8 cellular contexts compared by ENCODE assay signal in the genomic region with DNA sequence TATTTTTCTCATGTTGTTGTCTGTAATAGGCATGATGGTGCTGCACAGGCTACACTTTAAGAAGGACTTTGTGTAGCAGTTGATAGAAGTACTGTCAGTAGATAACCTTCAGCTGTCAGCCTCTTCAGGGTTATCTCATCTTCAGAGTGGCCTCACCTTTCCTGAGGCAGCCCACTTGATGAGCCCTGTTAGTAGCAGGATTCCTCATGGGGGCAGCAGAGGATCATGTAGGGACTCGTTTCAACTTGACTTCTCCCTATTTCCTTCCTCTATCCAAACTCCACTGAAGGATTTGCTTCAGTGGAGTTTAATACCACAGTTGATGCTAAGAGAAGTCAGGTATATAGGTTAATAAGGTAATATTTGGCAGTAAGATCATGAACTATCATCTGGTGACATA.
DNase-seq lines count a peak whose midpoint lies in the region; ATAC-seq, FAIRE-seq and TF ChIP-seq lines count a peak whose summit lies in the region.

No MANE protein-coding gene starts in this region.

- H3K4me1 ChIP-seq in Karpas-422 (ENCODE audit: low read length) (no peaks in the 10 kb centered on the region), liver (ENCODE audit: control insufficient read depth in 4 of 4, insufficient read depth in 4 of 4, low read length in 3 of 4) (no peaks in the 10 kb centered on the region)

- no peak overlapping the region for H3K4me3 ChIP-seq in Karpas-422 (ENCODE audit: low read length)
- H3K4me3 ChIP-seq in liver (ENCODE audit: low read depth in 1 of 3, low read length in 3 of 3): no peak overlapping the region

- TF ChIP-seq CTCF in GM10266 (IDR thresholded peaks at IDR 0.05; ENCODE audit: control insufficient read depth, insufficient read depth, low read depth, missing control alignments): peak; percentile 36
- peak; percentile 13 for TF ChIP-seq CTCF in liver (IDR thresholded peaks at IDR 0.05; ENCODE audit: low read depth, low read length, missing input control)

- WGBS in liver: 4% methylated on average over 1 of the region's 1 CpG

- ATAC-seq in GM18502 (IDR thresholded peaks at IDR 0.05; ENCODE audit: poor library complexity, unreplicated experiment): no peak
- no peak for ATAC-seq in effector memory CD8-positive, alpha-beta T cell (replicated peaks)

- no peak overlapping the region for H2AFZ ChIP-seq in Karpas-422 (ENCODE audit: low read length)

- peaks cover 15 to 35% of the 10 kb centered on the region in 2 donors for H3K9me3 Mint-ChIP-seq in effector memory CD8-positive, alpha-beta T cell

- H3K27me3 Mint-ChIP-seq in effector memory CD8-positive, alpha-beta T cell: no peaks in the 10 kb centered on the region

- peak; percentile 40 to 59 for TF ChIP-seq RAD21 in liver (IDR thresholded peaks at IDR 0.05)

- H3K27ac Mint-ChIP-seq in effector memory CD8-positive, alpha-beta T cell: no peak overlapping the region

- H3K36me3 Mint-ChIP-seq in effector memory CD8-positive, alpha-beta T cell (ENCODE audit: insufficient read depth): no peaks in the 10 kb centered on the region

- no peak for FAIRE-seq in frontal cortex (lab: Jason Lieb, UNC)

- H3K9ac ChIP-seq in Karpas-422 (ENCODE audit: low read length): no peak overlapping the region
- no peak overlapping the region for H3K9ac ChIP-seq in liver (ENCODE audit: low read depth in 1 of 2, low read length in 2 of 2)

- H3K27ac ChIP-seq in Karpas-422 (ENCODE audit: low read length): no peak overlapping the region
- H3K27ac ChIP-seq in liver (ENCODE audit: low read depth in 1 of 2, low read length in 2 of 2): no peak overlapping the region

- H3K9me3 ChIP-seq in Karpas-422 (ENCODE audit: low read length) (no peaks in the 10 kb centered on the region), liver (ENCODE audit: control insufficient read depth in 4 of 4, low read length in 3 of 4) (no peaks in the 10 kb centered on the region)

- no peak overlapping the region for H3K4me3 Mint-ChIP-seq in effector memory CD8-positive, alpha-beta T cell

- H3K79me2 ChIP-seq in Karpas-422 (ENCODE audit: low read length): no peaks in the 10 kb centered on the region

- H4K20me1 ChIP-seq in Karpas-422 (ENCODE audit: insufficient read depth, low read depth, low read length): no peaks in the 10 kb centered on the region

- H3K4me1 Mint-ChIP-seq in effector memory CD8-positive, alpha-beta T cell (ENCODE audit: low read depth in 2 of 2): no peaks in the 10 kb centered on the region

- no peaks in the 10 kb centered on the region for H3K27me3 ChIP-seq in Karpas-422 (ENCODE audit: low read length)
- H3K27me3 ChIP-seq in liver (ENCODE audit: control insufficient read depth in 4 of 4, insufficient read depth in 4 of 4, low read length in 3 of 4): no peaks in the 10 kb centered on the region

- H3K9me2 ChIP-seq in Karpas-422 (replicated peaks; ENCODE audit: insufficient read depth, low read length): no peaks in the 10 kb centered on the region

- no peak overlapping the region for H3K4me2 ChIP-seq in Karpas-422 (ENCODE audit: low read depth, low read length, poor library complexity, severe bottlenecking)

- H3K36me3 ChIP-seq in Karpas-422 (ENCODE audit: insufficient read depth, low read length) (no peaks in the 10 kb centered on the region), liver (ENCODE audit: control insufficient read depth in 4 of 4, insufficient read depth in 3 of 4, low read depth in 1 of 4, low read length in 3 of 4) (no peaks in the 10 kb centered on the region)

- DNase-seq in GM10266 (ENCODE audit: extremely low spot score): no peak
- DNase-seq in Karpas-422: peak; percentile 61
- DNase-seq in SW480 (ENCODE audit: low spot score): peak; percentile 14
- no peak for DNase-seq in frontal cortex (ENCODE audit: low spot score in 2 of 2)
- no peak for DNase-seq in effector memory CD8-positive, alpha-beta T cell
- no peak for DNase-seq in activated T-cell treated with anti-CD3 and anti-CD28 coated beads for 4 hours

TF ChIP-seq in liver, 16 proteins besides CTCF, POLR2A, EP300 and RAD21:
- no peak for TF ChIP-seq FOXA2 (IDR thresholded peaks at IDR 0.05)
- TF ChIP-seq NR2F2 (IDR thresholded peaks at IDR 0.05): no peak
- TF ChIP-seq, protein P1, sequence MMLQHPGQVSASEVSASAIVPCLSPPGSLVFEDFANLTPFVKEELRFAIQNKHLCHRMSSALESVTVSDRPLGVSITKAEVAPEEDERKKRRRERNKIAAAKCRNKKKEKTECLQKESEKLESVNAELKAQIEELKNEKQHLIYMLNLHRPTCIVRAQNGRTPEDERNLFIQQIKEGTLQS (IDR thresholded peaks at IDR 0.05): no peak
- TF ChIP-seq FOXA1 (IDR thresholded peaks at IDR 0.05): no peak
- no peak for TF ChIP-seq TAF1 (conservative IDR thresholded peaks at IDR 0.05)
- no peak for TF ChIP-seq EGR1 (IDR thresholded peaks at IDR 0.05; ENCODE audit: low read depth in 2 of 2)
- TF ChIP-seq HNF4G (IDR thresholded peaks at IDR 0.05): no peak
- TF ChIP-seq YY1 (IDR thresholded peaks at IDR 0.05): no peak
- no peak for TF ChIP-seq HNF4A (conservative IDR thresholded peaks at IDR 0.05)
- no peak for TF ChIP-seq JUND (IDR thresholded peaks at IDR 0.05)
- TF ChIP-seq, protein P2, sequence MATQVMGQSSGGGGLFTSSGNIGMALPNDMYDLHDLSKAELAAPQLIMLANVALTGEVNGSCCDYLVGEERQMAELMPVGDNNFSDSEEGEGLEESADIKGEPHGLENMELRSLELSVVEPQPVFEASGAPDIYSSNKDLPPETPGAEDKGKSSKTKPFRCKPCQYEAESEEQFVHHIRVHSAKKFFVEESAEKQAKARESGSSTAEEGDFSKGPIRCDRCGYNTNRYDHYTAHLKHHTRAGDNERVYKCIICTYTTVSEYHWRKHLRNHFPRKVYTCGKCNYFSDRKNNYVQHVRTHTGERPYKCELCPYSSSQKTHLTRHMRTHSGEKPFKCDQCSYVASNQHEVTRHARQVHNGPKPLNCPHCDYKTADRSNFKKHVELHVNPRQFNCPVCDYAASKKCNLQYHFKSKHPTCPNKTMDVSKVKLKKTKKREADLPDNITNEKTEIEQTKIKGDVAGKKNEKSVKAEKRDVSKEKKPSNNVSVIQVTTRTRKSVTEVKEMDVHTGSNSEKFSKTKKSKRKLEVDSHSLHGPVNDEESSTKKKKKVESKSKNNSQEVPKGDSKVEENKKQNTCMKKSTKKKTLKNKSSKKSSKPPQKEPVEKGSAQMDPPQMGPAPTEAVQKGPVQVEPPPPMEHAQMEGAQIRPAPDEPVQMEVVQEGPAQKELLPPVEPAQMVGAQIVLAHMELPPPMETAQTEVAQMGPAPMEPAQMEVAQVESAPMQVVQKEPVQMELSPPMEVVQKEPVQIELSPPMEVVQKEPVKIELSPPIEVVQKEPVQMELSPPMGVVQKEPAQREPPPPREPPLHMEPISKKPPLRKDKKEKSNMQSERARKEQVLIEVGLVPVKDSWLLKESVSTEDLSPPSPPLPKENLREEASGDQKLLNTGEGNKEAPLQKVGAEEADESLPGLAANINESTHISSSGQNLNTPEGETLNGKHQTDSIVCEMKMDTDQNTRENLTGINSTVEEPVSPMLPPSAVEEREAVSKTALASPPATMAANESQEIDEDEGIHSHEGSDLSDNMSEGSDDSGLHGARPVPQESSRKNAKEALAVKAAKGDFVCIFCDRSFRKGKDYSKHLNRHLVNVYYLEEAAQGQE (IDR thresholded peaks at IDR 0.05): no peak
- TF ChIP-seq GABPA (IDR thresholded peaks at IDR 0.05 in 1 of 2, conservative IDR thresholded peaks at IDR 0.05 in 1 of 2): no peak
- no peak for TF ChIP-seq RXRA (IDR thresholded peaks at IDR 0.05)

Comparison
In these comparisons a context has a peak if more than half of its experiments do, and no peak if none do; other contexts are left out.
1. DNase-seq: peak in Karpas-422 (single experiment) and SW480 (single experiment); none in GM10266 (single experiment), frontal cortex (0 of 2), effector memory CD8-positive, alpha-beta T cell (0 of 3) and activated T-cell treated with anti-CD3 and anti-CD28 coated beads for 4 hours (single experiment).